In genomic region chr11:36455658-36456111, GRCh38 we compare ENCODE assay signal across 8 cellular contexts. TPM values are rescaled to one million over a fixed set of nuclear protein-coding genes. Genes with fewer than 3 reads are reported as not detected.
DNase-seq lines count a peak whose midpoint lies in the region; ATAC-seq and TF ChIP-seq lines count a peak whose summit lies in the region.

No MANE protein-coding gene starts in this region.

- H3K79me2 ChIP-seq in OCI-LY7 (ENCODE audit: insufficient read depth, low read depth, low read length) = no peaks in the 10 kb centered on the region

- CTCF ChIA-PET in OCI-LY7 (lab: Charles Lee; ENCODE audit: unreplicated experiment) = no interaction called here

- H3K27me3 ChIP-seq in H7 (ENCODE audit: control insufficient read depth, insufficient read depth, low read length) = no peaks in the 10 kb centered on the region

- no peak for TF ChIP-seq CTCF in OCI-LY7 (conservative IDR thresholded peaks at IDR 0.05; ENCODE audit: low read length)

- no peaks in the 10 kb centered on the region for H3K9me3 ChIP-seq in OCI-LY7 (ENCODE audit: low read length)

- intact Hi-C loops in Right ventricle myocardium superior (cut with DNase I) = no loop called here
- intact Hi-C loops in OCI-LY7 (cut with micrococcal nuclease; ENCODE audit: unreplicated experiment) = no loop called here

- H3K4me2 ChIP-seq in OCI-LY7 (ENCODE audit: low read length) = no peak overlapping the region

- peak; percentile 32 for DNase-seq in H7
- peak; percentile 32 for DNase-seq in UCSD-AML1 (lab: John Stamatoyannopoulos, UW; ENCODE audit: unreplicated experiment)
- DNase-seq in Right ventricle myocardium superior = peak; percentile 86
- DNase-seq in retina = peak; percentile 80
- no peak for DNase-seq in NCI-H2227 treated with DMSO at 0.1 percent for 48 hours (lab: John Stamatoyannopoulos, UW)
- DNase-seq in OCI-LY7 (ENCODE audit: low spot score) = no peak

- H3K36me3 ChIP-seq in H7 (replicated peaks; ENCODE audit: control insufficient read depth, insufficient read depth, low read length) = no peaks in the 10 kb centered on the region
- H3K36me3 ChIP-seq in OCI-LY7 (ENCODE audit: insufficient read depth, low read length) = no peaks in the 10 kb centered on the region

- H3K4me1 ChIP-seq in OCI-LY7 (ENCODE audit: insufficient read depth, low read length, poor library complexity, severe bottlenecking) = no peaks in the 10 kb centered on the region

- BruUV-seq in OCI-LY7 (replicated peaks; lab: Mats Ljungman, UMichigan) = no TSS peak

- H3K9me2 ChIP-seq in OCI-LY7 (ENCODE audit: insufficient read depth, low read length) = no peaks in the 10 kb centered on the region

- H4K20me1 ChIP-seq in OCI-LY7 (ENCODE audit: insufficient read depth, low read length) = no peaks in the 10 kb centered on the region

- POLR2A ChIA-PET in OCI-LY7 (lab: Charles Lee) = no interaction called here

- ATAC-seq in Right ventricle myocardium superior (ENCODE audit: poor library complexity) (peak; percentile 87), HG02884 (IDR thresholded peaks at IDR 0.05; ENCODE audit: unreplicated experiment) (no peak), GM18909 (IDR thresholded peaks at IDR 0.05; ENCODE audit: poor library complexity, unreplicated experiment) (no peak)

- H2AFZ ChIP-seq in OCI-LY7 (ENCODE audit: low read length) = no peak overlapping the region

- no peak overlapping the region for H3K4me3 ChIP-seq in H7 (ENCODE audit: insufficient read depth, low read depth, low read length)
- H3K4me3 ChIP-seq in OCI-LY7 (ENCODE audit: low read depth, low read length, poor library complexity, severe bottlenecking) = no peak overlapping the region

- no peak overlapping the region for H3K27ac ChIP-seq in OCI-LY7 (ENCODE audit: low read depth, low read length, poor library complexity, severe bottlenecking)

RNA-seq across cellular contexts. Expression of gene TRAF6, which starts 54.4 kb away (rescaled TPM):
- 6.0 and 6.9 TPM in 2 replicates for total RNA-seq in H7 (2014; rRNA removed; shearing (Covaris generic))
- total RNA-seq in Right ventricle myocardium superior (11.1 TPM), OCI-LY7 (2022) (10.2 and 11.4 TPM in 2 replicates)
- total RNA-seq in OCI-LY7 (2014; rRNA removed; shearing (Covaris generic)) = 5.5 and 6.8 TPM in 2 replicates

Comparison
In these comparisons a context has a peak if more than half of its experiments do, and no peak if none do; other contexts are left out.
1. DNase-seq: peak in H7 (single experiment), UCSD-AML1 (single experiment), Right ventricle myocardium superior (single experiment) and retina (single experiment); none in NCI-H2227 treated with DMSO at 0.1 percent for 48 hours (single experiment) and OCI-LY7 (single experiment).